In genomic region chr12:116092776-116093175, GRCh38 we compare ENCODE assay signal across 20 cellular contexts.
A peak's percentile ranks its signal among the peaks of the same experiment; 100 is the strongest.
DNase-seq lines count a peak whose midpoint lies in the region; ATAC-seq and TF ChIP-seq lines count a peak whose summit lies in the region.
"Had no signal": no experiment of that assay in that cellular context is flagged by ENCODE, and none has a peak within 500 bp of the region (broad histone marks: within the 10 kb centered on the region; RNA-seq: fewer than 3 reads in every experiment).

No MANE protein-coding gene starts in this region.

- peaks cover 24% of the 10 kb centered on the region for H3K36me3 Mint-ChIP-seq in natural killer cell treated with Interleukin-12 subunit alpha and Interleukin-12 subunit beta and Interleukin-15 and Interleukin-18, amount 100 ng/mL, for 72 hours
- H3K36me3 Mint-ChIP-seq in natural killer cell (no peaks in the 10 kb centered on the region), osteocyte (ENCODE audit: unreplicated experiment) (peaks cover 34% of the 10 kb centered on the region)

- no peak overlapping the region for H3K18ac ChIP-seq in mesenchymal stem cell (ENCODE audit: low read depth in 1 of 2, low read length in 2 of 2)

- no peak overlapping the region for H4K91ac ChIP-seq in mesenchymal stem cell (ENCODE audit: low read length)

- peaks cover under 1% of the 10 kb centered on the region; the same call in 1 of the 2 replicates for H3F3A ChIP-seq in Loucy (ENCODE audit: low read depth)

- H3K27ac ChIP-seq in transverse colon: no peak overlapping the region
- no peak overlapping the region for H3K27ac ChIP-seq in mesenchymal stem cell (ENCODE audit: low read length, poor library complexity, severe bottlenecking)
- H3K27ac ChIP-seq: 22Rv1; A549; BLaER1 treated with 17β-estradiol and CSF1 and Interleukin-3, amounts not matched to agents 10 nM and 100 nM; C4-2B had no signal

- H3K4me1 ChIP-seq in Loucy (ENCODE audit: insufficient read depth, low read length, poor library complexity, severe bottlenecking) (peaks cover 38% of the 10 kb centered on the region), transverse colon (peaks cover 0 to 3% (median under 1%) of the 10 kb centered on the region in 4 donors), mesenchymal stem cell (ENCODE audit: control insufficient read depth, insufficient read depth, low read depth, low read length) (peaks cover 5% of the 10 kb centered on the region)
- H3K4me1 ChIP-seq: Caco-2 had no signal

- peaks cover 40 to 49% of the 10 kb centered on the region in 2 donors for H3K4me1 Mint-ChIP-seq in natural killer cell treated with Interleukin-12 subunit alpha and Interleukin-12 subunit beta and Interleukin-15 and Interleukin-18, amount 100 ng/mL, for 72 hours (ENCODE audit: low read depth in 2 of 2)
- H3K4me1 Mint-ChIP-seq in natural killer cell (peaks cover 31 to 32% of the 10 kb centered on the region in 2 donors), osteocyte (ENCODE audit: unreplicated experiment) (peaks cover 40% of the 10 kb centered on the region)

- peaks cover 12% of the 10 kb centered on the region for H3K79me1 ChIP-seq in mesenchymal stem cell (replicated peaks; ENCODE audit: low read length, poor library complexity, severe bottlenecking)

- H2BK120ac ChIP-seq in mesenchymal stem cell (ENCODE audit: low read depth, low read length): no peak overlapping the region

- no peak overlapping the region for H3K4me3 Mint-ChIP-seq in natural killer cell treated with Interleukin-12 subunit alpha and Interleukin-12 subunit beta and Interleukin-15 and Interleukin-18, amount 100 ng/mL, for 72 hours
- no peak overlapping the region for H3K4me3 Mint-ChIP-seq in natural killer cell
- H3K4me3 Mint-ChIP-seq in osteocyte (ENCODE audit: unreplicated experiment): no peak overlapping the region
- H3K4me3 Mint-ChIP-seq: B cell; CD4-positive, alpha-beta T cell; CD8-positive, alpha-beta T cell had no signal

- H3K9ac ChIP-seq in Loucy (ENCODE audit: low read depth, low read length, poor library complexity, severe bottlenecking) (no peak overlapping the region), mesenchymal stem cell (ENCODE audit: low read length) (no peak overlapping the region)
- H3K9ac ChIP-seq: BLaER1 treated with 17β-estradiol and CSF1 and Interleukin-3, amounts not matched to agents 10 nM and 100 nM had no signal

- peaks cover 5% of the 10 kb centered on the region for H3K9me3 Mint-ChIP-seq in natural killer cell treated with Interleukin-12 subunit alpha and Interleukin-12 subunit beta and Interleukin-15 and Interleukin-18, amount 100 ng/mL, for 72 hours
- H3K9me3 Mint-ChIP-seq in natural killer cell (no peaks in the 10 kb centered on the region), osteocyte (ENCODE audit: unreplicated experiment) (no peaks in the 10 kb centered on the region)
- H3K9me3 Mint-ChIP-seq: CD4-positive, alpha-beta T cell; CD8-positive, alpha-beta T cell had no signal

- no peaks in the 10 kb centered on the region for H3K27me3 Mint-ChIP-seq in natural killer cell treated with Interleukin-12 subunit alpha and Interleukin-12 subunit beta and Interleukin-15 and Interleukin-18, amount 100 ng/mL, for 72 hours
- no peaks in the 10 kb centered on the region for H3K27me3 Mint-ChIP-seq in natural killer cell (ENCODE audit: low read depth in 2 of 2)
- H3K27me3 Mint-ChIP-seq in osteocyte (ENCODE audit: unreplicated experiment): no peaks in the 10 kb centered on the region
- H3K27me3 Mint-ChIP-seq: B cell; CD4-positive, alpha-beta T cell had no signal

- H3K9me3 ChIP-seq in Loucy (ENCODE audit: insufficient read depth, low read depth, low read length): no peaks in the 10 kb centered on the region
- H3K9me3 ChIP-seq in transverse colon: no peaks in the 10 kb centered on the region
- H3K9me3 ChIP-seq in mesenchymal stem cell (ENCODE audit: control insufficient read depth, low read length): no peaks in the 10 kb centered on the region
- H3K9me3 ChIP-seq: A549; BLaER1 treated with 17β-estradiol and CSF1 and Interleukin-3, amounts not matched to agents 10 nM and 100 nM; Caco-2 had no signal

- no peak for ATAC-seq in natural killer cell treated with Interleukin-12 subunit alpha and Interleukin-12 subunit beta and Interleukin-15 and Interleukin-18, amount 100 ng/mL, for 72 hours
- no peak for ATAC-seq in natural killer cell
- ATAC-seq: A549; CD8-positive, alpha-beta T cell had no signal

- DNase-seq in natural killer cell treated with Interleukin-12 subunit alpha and Interleukin-12 subunit beta and Interleukin-15 and Interleukin-18, amount 100 ng/mL, for 72 hours (ENCODE audit: low spot score): no peak
- DNase-seq in natural killer cell (no peak), erythroblast (lab: John Stamatoyannopoulos, UW) (peak; percentile 51 to 58), osteocyte (ENCODE audit: extremely low spot score, unreplicated experiment) (no peak), activated gamma-delta T cell treated with Interleukin-2 at 50 U/mL for 16 hours (no peak), transverse colon (no peak), mesenchymal stem cell (no peak)
- DNase-seq: AML-193; Caco-2; Calu3; CD4-positive, alpha-beta T cell; CD8-positive, alpha-beta T cell; DMS79 treated with DMSO at 0.1 percent for 48 hours; GF-D8 had no signal

- H2BK15ac ChIP-seq in mesenchymal stem cell (ENCODE audit: low read depth, poor library complexity, severe bottlenecking): no peak overlapping the region

- H3K4me2 ChIP-seq in Loucy (ENCODE audit: low read depth, low read length, poor library complexity, severe bottlenecking) (peak overlapping the region; percentile 7), mesenchymal stem cell (ENCODE audit: low read length, poor library complexity, severe bottlenecking) (no peak overlapping the region)
- H3K4me2 ChIP-seq: A549; BLaER1 treated with 17β-estradiol and CSF1 and Interleukin-3, amounts not matched to agents 10 nM and 100 nM had no signal

- no peak for TF ChIP-seq POLR2A in erythroblast (IDR thresholded peaks at IDR 0.05; ENCODE audit: low read length)
- TF ChIP-seq POLR2A in transverse colon (IDR thresholded peaks at IDR 0.05): no peak

- H3K9me2 ChIP-seq in Loucy (replicated peaks; ENCODE audit: low read depth, low read length): no peaks in the 10 kb centered on the region

- in situ Hi-C loops in transverse colon (cut with MboI; ENCODE audit: low pct_ligation_motif_present in 1 of 4, low pct_unique_long_range_greater_than_20kb in 1 of 4, low sequenced_read_pairs in 3 of 4): no loop called here

- H3K27me3 ChIP-seq in Loucy (ENCODE audit: insufficient read depth, low read length, poor library complexity, severe bottlenecking): no peaks in the 10 kb centered on the region
- H3K27me3 ChIP-seq in transverse colon: no peaks in the 10 kb centered on the region
- H3K27me3 ChIP-seq in mesenchymal stem cell (ENCODE audit: control insufficient read depth in 1 of 2, insufficient read depth in 1 of 2, low read length in 2 of 2): no peaks in the 10 kb centered on the region
- H3K27me3 ChIP-seq: BLaER1 treated with 17β-estradiol and CSF1 and Interleukin-3, amounts not matched to agents 10 nM and 100 nM had no signal

- H3K4me3 ChIP-seq in Loucy (ENCODE audit: low read length, poor library complexity, severe bottlenecking): no peak overlapping the region
- H3K4me3 ChIP-seq in transverse colon: no peak overlapping the region
- no peak overlapping the region for H3K4me3 ChIP-seq in mesenchymal stem cell (ENCODE audit: insufficient read depth in 1 of 2, low read depth in 1 of 2, low read length in 2 of 2)
- H3K4me3 ChIP-seq: A549; BLaER1 treated with 17β-estradiol and CSF1 and Interleukin-3, amounts not matched to agents 10 nM and 100 nM had no signal

- H2AK5ac ChIP-seq in mesenchymal stem cell (ENCODE audit: low read length, severe bottlenecking): no peak overlapping the region

- H3K36me3 ChIP-seq in Loucy (ENCODE audit: insufficient read depth, low read length) (no peaks in the 10 kb centered on the region; the same call in 1 of the 2 replicates), transverse colon (peaks cover 0 to 4% (median 0%) of the 10 kb centered on the region in 4 donors), mesenchymal stem cell (ENCODE audit: control insufficient read depth in 1 of 2, insufficient read depth in 2 of 2, low read depth in 1 of 2, low read length in 2 of 2) (peaks cover 0 to 31% of the 10 kb centered on the region in 2 experiments)

- H3K79me2 ChIP-seq in Loucy (ENCODE audit: insufficient read depth, low read length): peaks cover 49% of the 10 kb centered on the region

- no peak overlapping the region for H2AFZ ChIP-seq in Loucy (ENCODE audit: low read length)
- H2AFZ ChIP-seq in mesenchymal stem cell (ENCODE audit: low read depth, low read length): no peak overlapping the region

- WGBS in transverse colon (ENCODE audit: low coverage in 1 of 2), 2 donors: 55 to 80% methylated on average over 1 of the region's 1 CpG
- WGBS in mesenchymal stem cell: no CpG with 5 or more reads among the region's 1 CpG

- no peak overlapping the region for H2BK5ac ChIP-seq in mesenchymal stem cell (ENCODE audit: low read depth, low read length, poor library complexity, severe bottlenecking)

- no peak overlapping the region for H2BK12ac ChIP-seq in mesenchymal stem cell (ENCODE audit: low read length in 2 of 2)

- TF ChIP-seq CTCF in natural killer cell (IDR thresholded peaks at IDR 0.05) (no peak), Loucy (conservative IDR thresholded peaks at IDR 0.05; ENCODE audit: low read length) (no peak), osteocyte (IDR thresholded peaks at IDR 0.05) (no peak), transverse colon (IDR thresholded peaks at IDR 0.05) (no peak)

- H3K4ac ChIP-seq in mesenchymal stem cell (ENCODE audit: low read depth in 1 of 2, low read length in 2 of 2): no peak overlapping the region

- no peaks in the 10 kb centered on the region for H4K20me1 ChIP-seq in Loucy (ENCODE audit: insufficient read depth, low read length, poor library complexity, severe bottlenecking)

- no peak for TF ChIP-seq EP300 in transverse colon (IDR thresholded peaks at IDR 0.05; ENCODE audit: low read depth)

- intact Hi-C loops in natural killer cell (cut with micrococcal nuclease) (no loop called here), transverse colon (cut with DNase I; ENCODE audit: low total_unique reads) (no loop called here)

- H3K27ac Mint-ChIP-seq in natural killer cell treated with Interleukin-12 subunit alpha and Interleukin-12 subunit beta and Interleukin-15 and Interleukin-18, amount 100 ng/mL, for 72 hours: peak overlapping the region; percentile 60 to 87
- H3K27ac Mint-ChIP-seq in natural killer cell (no peak overlapping the region), osteocyte (ENCODE audit: unreplicated experiment) (peak overlapping the region; percentile 23)
- H3K27ac Mint-ChIP-seq: B cell; CD8-positive, alpha-beta T cell had no signal

- H3K14ac ChIP-seq in mesenchymal stem cell (ENCODE audit: low read length in 2 of 2): no peak overlapping the region

- H3K23ac ChIP-seq in mesenchymal stem cell (ENCODE audit: low read length in 2 of 2): no peak overlapping the region

- H4K8ac ChIP-seq in mesenchymal stem cell (ENCODE audit: low read length): no peak overlapping the region

Comparison
In these comparisons a context has a peak if more than half of its experiments do, and no peak if none do; other contexts are left out.
1. H3K27ac Mint-ChIP-seq: peak in natural killer cell treated with Interleukin-12 subunit alpha and Interleukin-12 subunit beta and Interleukin-15 and Interleukin-18, amount 100 ng/mL, for 72 hours (2 of 2) and osteocyte (single experiment); none in natural killer cell (0 of 2).
2. DNase-seq: peak in erythroblast (2 of 2); none in natural killer cell treated with Interleukin-12 subunit alpha and Interleukin-12 subunit beta and Interleukin-15 and Interleukin-18, amount 100 ng/mL, for 72 hours (single experiment), natural killer cell (single experiment), osteocyte (single experiment), activated gamma-delta T cell treated with Interleukin-2 at 50 U/mL for 16 hours (single experiment), transverse colon (single experiment) and mesenchymal stem cell (single experiment).